In the genomic region with DNA sequence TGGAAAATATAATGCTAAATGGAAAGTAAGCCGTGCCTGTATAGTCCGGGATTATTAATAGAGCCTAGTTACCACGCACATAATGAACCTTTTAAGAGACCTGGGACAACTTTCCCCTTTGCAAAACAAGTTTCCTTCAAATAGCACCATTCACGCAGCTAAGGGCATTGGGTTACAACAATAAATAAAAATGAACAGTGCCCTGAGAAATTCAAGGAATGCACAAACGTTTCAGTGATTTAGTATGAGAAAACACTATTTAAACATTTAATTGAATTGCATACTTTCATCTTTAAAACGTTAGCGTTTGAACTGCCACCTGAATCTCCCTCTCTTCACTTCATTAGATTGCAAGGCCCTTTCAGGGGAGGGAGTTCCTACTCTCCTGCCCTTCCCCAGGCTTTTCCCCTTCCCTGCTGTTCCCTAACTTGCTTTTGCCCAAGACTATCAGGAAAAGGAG, we compare ENCODE assay signal across 13 cellular contexts. TPM values are rescaled to one million over a fixed set of nuclear protein-coding genes. Genes with fewer than 3 reads are reported as not detected.
DNase-seq lines count a peak whose midpoint lies in the region; ATAC-seq, FAIRE-seq and TF ChIP-seq lines count a peak whose summit lies in the region.
"Had no signal": no experiment of that assay in that cellular context is flagged by ENCODE, and none has a peak within 500 bp of the region (broad histone marks: within the 10 kb centered on the region; RNA-seq: fewer than 3 reads in every experiment).

No MANE protein-coding gene starts in this region.

- H3K4me3 Mint-ChIP-seq in astrocyte (ENCODE audit: unreplicated experiment): no peak overlapping the region
- H3K4me3 Mint-ChIP-seq: activated naive CD4-positive, alpha-beta T cell treated with anti-CD3 and anti-CD28 coated beads, Interleukin-2, amount 50 U/mL, for 24 hours; stimulated activated naive CD8-positive, alpha-beta T cell treated with anti-CD3 and anti-CD28 coated beads, Interleukin-15, amount 100 ng/mL, for 72 hours had no signal

- H3K27ac Mint-ChIP-seq in astrocyte (ENCODE audit: unreplicated experiment): no peak overlapping the region
- H3K27ac Mint-ChIP-seq: activated naive CD4-positive, alpha-beta T cell treated with anti-CD3 and anti-CD28 coated beads, Interleukin-2, amount 50 U/mL, for 24 hours had no signal

- no peaks in the 10 kb centered on the region for H3K9me3 ChIP-seq in HCT116 (ENCODE audit: control insufficient read depth in 1 of 2, insufficient read depth in 1 of 2, low read depth in 1 of 2, low read length in 2 of 2)
- H3K9me3 ChIP-seq in astrocyte (ENCODE audit: insufficient read depth, low read depth, low read length): no peaks in the 10 kb centered on the region
- H3K9me3 ChIP-seq in tibial nerve: no peaks in the 10 kb centered on the region

- H3K4me1 ChIP-seq in HCT116 (ENCODE audit: control insufficient read depth in 1 of 2, insufficient read depth in 2 of 2, low read length in 2 of 2) (peaks cover 87 to 89% of the 10 kb centered on the region in 2 experiments), astrocyte (ENCODE audit: insufficient read depth, low read length) (peaks cover 47% of the 10 kb centered on the region), tibial nerve (peaks cover 4 to 91% (median 37%) of the 10 kb centered on the region in 4 donors)

- ATAC-seq in HCT116: peak; percentile 15; the same call in 1 of the 2 replicates
- no peak for ATAC-seq in HG02970 (IDR thresholded peaks at IDR 0.05; ENCODE audit: low FRiP score, unreplicated experiment)
- ATAC-seq: stimulated activated naive CD8-positive, alpha-beta T cell treated with anti-CD3 and anti-CD28 coated beads, Interleukin-15, amount 100 ng/mL, for 72 hours had no signal

- peak overlapping the region in 1 of 2 experiments; percentile 0; a peak in 1 of 4 replicates for H3K4me3 ChIP-seq in HCT116 (replicated peaks in 1 of 2; ENCODE audit: low read depth in 1 of 2, low read length in 2 of 2)
- peak overlapping the region; percentile 33 for H3K4me3 ChIP-seq in astrocyte (ENCODE audit: insufficient read depth, low read depth, low read length)
- no peak overlapping the region for H3K4me3 ChIP-seq in tibial nerve

- H3K9me2 ChIP-seq in HCT116 (ENCODE audit: insufficient read depth): no peaks in the 10 kb centered on the region

- H3K4me2 ChIP-seq in HCT116 (ENCODE audit: low read length): peak overlapping the region; percentile 52
- peak overlapping the region; percentile 81 for H3K4me2 ChIP-seq in astrocyte (ENCODE audit: low read length)

- H3K79me2 ChIP-seq in HCT116 (ENCODE audit: insufficient read depth, low read length) (no peaks in the 10 kb centered on the region), astrocyte (ENCODE audit: insufficient read depth, low read length) (peaks cover 10% of the 10 kb centered on the region)

- no TSS peak for BruUV-seq in HCT116 (replicated peaks; lab: Mats Ljungman, UMichigan)

- H2AFZ ChIP-seq in HCT116 (ENCODE audit: low read depth, low read length, poor library complexity, severe bottlenecking): peak overlapping the region; percentile 0
- no peak overlapping the region for H2AFZ ChIP-seq in astrocyte (ENCODE audit: low read depth, low read length)

- POLR2A ChIA-PET in HCT116 (lab: Charles Lee): interaction anchor here (1.3 kb wide), 1 partner anchor 18 kb away, joined by 3 read pairs; no protein-coding TSS in a partner anchor

- intact Hi-C loops in HCT116 (cut with micrococcal nuclease): no loop called here

- no peak for TF ChIP-seq RAD21 in HCT116 (IDR thresholded peaks at IDR 0.05; ENCODE audit: low read depth)

- H3K27ac ChIP-seq in HCT116 (ENCODE audit: low read depth, low read length) (peak overlapping the region; percentile 54; the same call in 1 of the 2 replicates), astrocyte (ENCODE audit: low read depth, low read length) (peak overlapping the region; percentile 57), tibial nerve (peak overlapping the region; percentile 4 to 90 (median 40))
- H3K27ac ChIP-seq: epithelial cell of prostate had no signal

- DNase-seq in HCT116 (ENCODE audit: low read depth, low spot score) (no peak), astrocyte (ENCODE audit: low read depth) (peak; percentile 78), iris pigment epithelial cell (ENCODE audit: low read depth) (peak; percentile 91), tibial nerve (ENCODE audit: low spot score in 2 of 2) (no peak), RPMI8226 (no peak), GF-D8 (lab: John Stamatoyannopoulos, UW) (no peak)
- DNase-seq: activated CD4-positive, alpha-beta T cell treated with anti-CD3 and anti-CD28 coated beads for 48 hours; mesendoderm; NCI-H2107; stimulated activated naive CD8-positive, alpha-beta T cell treated with anti-CD3 and anti-CD28 coated beads, Interleukin-15, amount 100 ng/mL, for 72 hours had no signal

- no peaks in the 10 kb centered on the region for H3K36me3 Mint-ChIP-seq in astrocyte (ENCODE audit: low read depth, unreplicated experiment)
- H3K36me3 Mint-ChIP-seq: activated naive CD4-positive, alpha-beta T cell treated with anti-CD3 and anti-CD28 coated beads, Interleukin-2, amount 50 U/mL, for 24 hours had no signal

- RAD21 ChIA-PET in HCT116 (lab: Charles Lee; ENCODE audit: low non-redundant PET in 1 of 2, low total read pairs in 2 of 2, uncharacterized antibody in 2 of 2, unreplicated experiment in 2 of 2): no interaction called here

- H3K9ac ChIP-seq in HCT116 (ENCODE audit: low read length) (peak overlapping the region; percentile 34), astrocyte (ENCODE audit: low read length) (peak overlapping the region; percentile 47)

- TF ChIP-seq POLR2A in HCT116 (IDR thresholded peaks at IDR 0.05; ENCODE audit: borderline replicate concordance, extremely low read depth, insufficient read depth, insufficient read length): no peak
- no peak for TF ChIP-seq POLR2A in tibial nerve (IDR thresholded peaks at IDR 0.05)

- peaks cover 2% of the 10 kb centered on the region for H3K9me3 Mint-ChIP-seq in astrocyte (ENCODE audit: unreplicated experiment)
- H3K9me3 Mint-ChIP-seq: activated naive CD4-positive, alpha-beta T cell treated with anti-CD3 and anti-CD28 coated beads, Interleukin-2, amount 50 U/mL, for 24 hours; stimulated activated naive CD8-positive, alpha-beta T cell treated with anti-CD3 and anti-CD28 coated beads, Interleukin-15, amount 100 ng/mL, for 72 hours had no signal

- H3K27me3 ChIP-seq in HCT116 (ENCODE audit: insufficient read depth, low read length) (no peaks in the 10 kb centered on the region), astrocyte (ENCODE audit: insufficient read depth, low read length) (no peaks in the 10 kb centered on the region), tibial nerve (no peaks in the 10 kb centered on the region)

- 17 to 18% methylated on average over 7 of the region's 7 CpGs for WGBS in tibial nerve, 2 donors

- no peak for TF ChIP-seq EP300 in tibial nerve (IDR thresholded peaks at IDR 0.05)

- H3K36me3 ChIP-seq in HCT116 (ENCODE audit: control insufficient read depth in 1 of 2, insufficient read depth in 2 of 2, low read length in 2 of 2): no peaks in the 10 kb centered on the region
- H3K36me3 ChIP-seq in astrocyte (ENCODE audit: insufficient read depth, low read length): no peaks in the 10 kb centered on the region
- no peaks in the 10 kb centered on the region for H3K36me3 ChIP-seq in tibial nerve

- peaks cover 4% of the 10 kb centered on the region for H3K27me3 Mint-ChIP-seq in astrocyte (ENCODE audit: low read depth, unreplicated experiment)
- H3K27me3 Mint-ChIP-seq: activated naive CD4-positive, alpha-beta T cell treated with anti-CD3 and anti-CD28 coated beads, Interleukin-2, amount 50 U/mL, for 24 hours; stimulated activated naive CD8-positive, alpha-beta T cell treated with anti-CD3 and anti-CD28 coated beads, Interleukin-15, amount 100 ng/mL, for 72 hours had no signal

- FAIRE-seq in astrocyte (lab: Jason Lieb, UNC): peak; percentile 59

- H3K4me1 Mint-ChIP-seq in astrocyte (ENCODE audit: low read depth, unreplicated experiment): peaks cover 19% of the 10 kb centered on the region

- TF ChIP-seq CTCF in HCT116 (IDR thresholded peaks at IDR 0.05 in 2 of 3, conservative IDR thresholded peaks at IDR 0.05 in 1 of 3; ENCODE audit: borderline replicate concordance in 1 of 3, insufficient read depth in 1 of 3, low read depth in 2 of 3, low read length in 2 of 3): no peak
- no peak for TF ChIP-seq CTCF in astrocyte (IDR thresholded peaks at IDR 0.05; ENCODE audit: insufficient read depth, low read depth, low read length)
- TF ChIP-seq CTCF in tibial nerve (IDR thresholded peaks at IDR 0.05): no peak

- CTCF ChIA-PET in HCT116 (lab: Charles Lee): interaction anchor here (1.0 kb wide), 1 partner anchor 41 kb away, joined by 3 read pairs; no protein-coding TSS in a partner anchor

- H4K20me1 ChIP-seq in HCT116 (ENCODE audit: insufficient read depth) (no peaks in the 10 kb centered on the region), astrocyte (ENCODE audit: insufficient read depth, low read length) (peaks cover 23% of the 10 kb centered on the region)

TF ChIP-seq in HCT116, 20 proteins besides CTCF, POLR2A, EP300 and RAD21:
- no peak for TF ChIP-seq ELF1 (IDR thresholded peaks at IDR 0.05; ENCODE audit: borderline replicate concordance, low read depth)
- peak; percentile 30; the same call in 1 of the 2 replicates for TF ChIP-seq SP1 (IDR thresholded peaks at IDR 0.05; ENCODE audit: low read depth)

RNA-seq across cellular contexts. Expression of a gene that starts 46.3 kb away (rescaled TPM):
- total RNA-seq in HCT116 (2021; ENCODE audit: unreplicated experiment): 6.6 TPM
- polyA plus RNA-seq in HCT116 (2012): 2.9 and 3.0 TPM in 2 replicates
- total RNA-seq in astrocyte: 2.7 and 4.0 TPM in 2 replicates
- 10 to 100 TPM; 41.9 to 57.2 (median 48.6) TPM for total RNA-seq in tibial nerve

Comparison
In these comparisons a context has a peak if more than half of its experiments do, and no peak if none do; other contexts are left out.
1. DNase-seq: peak in astrocyte (single experiment) and iris pigment epithelial cell (single experiment); none in HCT116 (single experiment), tibial nerve (0 of 2), RPMI8226 (single experiment) and GF-D8 (single experiment).
2. Peak in every context shown above with its lines, with median percentiles within 50 percentile points of each other: H3K27ac ChIP-seq.